9 cellular contexts compared by ENCODE assay signal in genomic region chr16:30429418-30429677, GRCh38. TPM values are rescaled to one million over a fixed set of nuclear protein-coding genes. Genes with fewer than 3 reads are reported as not detected.
DNase-seq lines count a peak whose midpoint lies in the region; ATAC-seq and TF ChIP-seq lines count a peak whose summit lies in the region.
"Had no signal": no experiment of that assay in that cellular context is flagged by ENCODE, and none has a peak within 500 bp of the region (broad histone marks: within the 10 kb centered on the region; RNA-seq: fewer than 3 reads in every experiment).

No MANE protein-coding gene starts in this region.

- H3K9ac ChIP-seq in duodenal mucosa (ENCODE audit: low read depth in 1 of 2, low read length in 2 of 2) (peak overlapping the region; percentile 81 to 85), neural progenitor cell (peak overlapping the region; percentile 30)

- H3K36me3 ChIP-seq in duodenal mucosa (ENCODE audit: control insufficient read depth in 1 of 2, insufficient read depth in 2 of 2, low read length in 2 of 2) (peaks cover 4 to 23% of the 10 kb centered on the region in 2 donors), neural progenitor cell (no peaks in the 10 kb centered on the region)

- H3K4me3 ChIP-seq in duodenal mucosa (ENCODE audit: low read depth in 1 of 2, low read length in 2 of 2), result peak overlapping the region; percentile 86 to 90
- peak overlapping the region; percentile 62 for H3K4me3 ChIP-seq in neural progenitor cell

- no peaks in the 10 kb centered on the region for H3K27me3 Mint-ChIP-seq in CD4-positive, alpha-beta T cell
- peaks cover 7% of the 10 kb centered on the region for H3K27me3 Mint-ChIP-seq in neural progenitor cell (ENCODE audit: insufficient read depth, low read depth)
- no peaks in the 10 kb centered on the region for H3K27me3 Mint-ChIP-seq in activated CD4-positive, alpha-beta memory T cell treated with anti-CD3 and anti-CD28 coated beads for 36 hours
- H3K27me3 Mint-ChIP-seq: T-cell had no signal

- no peak overlapping the region for H3K4me3 Mint-ChIP-seq in CD4-positive, alpha-beta T cell
- H3K4me3 Mint-ChIP-seq in neural progenitor cell, result no peak overlapping the region
- no peak overlapping the region for H3K4me3 Mint-ChIP-seq in activated CD4-positive, alpha-beta memory T cell treated with anti-CD3 and anti-CD28 coated beads for 36 hours
- H3K4me3 Mint-ChIP-seq: T-cell had no signal

- ATAC-seq in CD4-positive, alpha-beta T cell (ENCODE audit: poor library complexity), result no peak
- ATAC-seq in HG03571 (IDR thresholded peaks at IDR 0.05; ENCODE audit: unreplicated experiment) (peak; percentile 9), HG03025 (IDR thresholded peaks at IDR 0.05; ENCODE audit: low FRiP score, unreplicated experiment) (no peak)

- H2AFZ ChIP-seq in neural progenitor cell (replicated peaks), result peak overlapping the region; percentile 58

- no peak overlapping the region for H3K27ac Mint-ChIP-seq in CD4-positive, alpha-beta T cell
- H3K27ac Mint-ChIP-seq in neural progenitor cell, result no peak overlapping the region
- H3K27ac Mint-ChIP-seq in activated CD4-positive, alpha-beta memory T cell treated with anti-CD3 and anti-CD28 coated beads for 36 hours, result no peak overlapping the region
- H3K27ac Mint-ChIP-seq: T-cell had no signal

- CTCF ChIA-PET in CD4-positive, alpha-beta T cell (lab: Charles Lee), result interaction anchor here (0.6 to 2.4 kb wide), 43 partner anchors 9 to 338 kb away, joined by 3 to 28 read pairs (median 6); partner anchors contain the start of genes ITGAL, SEPHS2, SEPTIN1 and SRCAP
- CTCF ChIA-PET in activated CD4-positive, alpha-beta memory T cell treated with anti-CD3 and anti-CD28 coated beads for 36 hours (lab: Charles Lee), result interaction anchor here (0.5 to 3.9 kb wide), 62 partner anchors 10 to 605 kb away, joined by 3 to 52 read pairs (median 7); partner anchors contain the start of genes CD2BP2, FBRS, ITGAL and PRR14

- no peaks in the 10 kb centered on the region for H3K27me3 ChIP-seq in CD4-positive, alpha-beta T cell (ENCODE audit: control insufficient read depth, insufficient read depth, low read length)
- no peaks in the 10 kb centered on the region for H3K27me3 ChIP-seq in duodenal mucosa (ENCODE audit: control insufficient read depth in 1 of 2, insufficient read depth in 2 of 2, low read length in 2 of 2)
- peaks cover 7% of the 10 kb centered on the region for H3K27me3 ChIP-seq in neural progenitor cell

- no peaks in the 10 kb centered on the region for H3K9me3 Mint-ChIP-seq in CD4-positive, alpha-beta T cell
- no peaks in the 10 kb centered on the region for H3K9me3 Mint-ChIP-seq in neural progenitor cell
- no peaks in the 10 kb centered on the region for H3K9me3 Mint-ChIP-seq in activated CD4-positive, alpha-beta memory T cell treated with anti-CD3 and anti-CD28 coated beads for 36 hours
- H3K9me3 Mint-ChIP-seq: T-cell had no signal

- H3K9me3 ChIP-seq in CD4-positive, alpha-beta T cell (ENCODE audit: control insufficient read depth, low read length), result no peaks in the 10 kb centered on the region
- no peaks in the 10 kb centered on the region for H3K9me3 ChIP-seq in duodenal mucosa (ENCODE audit: control insufficient read depth in 1 of 2, low read length in 2 of 2)
- H3K9me3 ChIP-seq in neural progenitor cell (ENCODE audit: low read depth), result no peaks in the 10 kb centered on the region

- peak overlapping the region; percentile 89 for H3K4me2 ChIP-seq in neural progenitor cell

- TF ChIP-seq CTCF in CD4-positive, alpha-beta T cell (IDR thresholded peaks at IDR 0.05), result no peak
- no peak for TF ChIP-seq CTCF in neural progenitor cell (IDR thresholded peaks at IDR 0.05)

- no peak for DNase-seq in CD4-positive, alpha-beta T cell
- no peak for DNase-seq in neural progenitor cell (ENCODE audit: low spot score)
- no peak for DNase-seq in COLO829 (ENCODE audit: low spot score)
- no peak for DNase-seq in activated naive CD4-positive, alpha-beta T cell treated with Interleukin-2 at 50 U/mL for 16 hours
- DNase-seq in activated CD4-positive, alpha-beta memory T cell treated with anti-CD3 and anti-CD28 coated beads for 36 hours, result no peak

- peak overlapping the region; percentile 67 for H3K27ac ChIP-seq in CD4-positive, alpha-beta T cell (ENCODE audit: low read depth, low read length)
- H3K27ac ChIP-seq in duodenal mucosa (ENCODE audit: low read depth, low read length) (no peak overlapping the region), neural progenitor cell (no peak overlapping the region)

- intact Hi-C loops in CD4-positive, alpha-beta T cell (cut with DNase I, micrococcal nuclease), result loop anchor here in 1 of 2 experiments (1.0 to 10.0 kb wide), 2 partner anchors 46 to 265 kb away; partner anchors contain the start of gene SRCAP
- intact Hi-C loops in activated CD4-positive, alpha-beta memory T cell treated with anti-CD3 and anti-CD28 coated beads for 36 hours (cut with micrococcal nuclease), result no loop called here

- no peaks in the 10 kb centered on the region for H4K20me1 ChIP-seq in neural progenitor cell (ENCODE audit: low read depth)

- POLR2A ChIA-PET in CD4-positive, alpha-beta T cell (lab: Charles Lee), result interaction anchor here (0.6 to 2.9 kb wide), 47 partner anchors 8 to 753 kb away, joined by 3 to 119 read pairs (median 6); partner anchors contain the start of genes ALDOA, CD2BP2, CORO1A and FBRS
- POLR2A ChIA-PET in activated CD4-positive, alpha-beta memory T cell treated with anti-CD3 and anti-CD28 coated beads for 36 hours (lab: Charles Lee), result interaction anchor here (0.8 to 2.5 kb wide), 22 partner anchors 9 to 246 kb away, joined by 3 to 26 read pairs (median 4); partner anchors contain the start of genes CORO1A, FBRS, ITGAL and ZNF689

- H3F3A ChIP-seq in neural progenitor cell (ENCODE audit: low read depth), result peaks cover 15% of the 10 kb centered on the region

- H3K79me2 ChIP-seq in neural progenitor cell (ENCODE audit: low read depth), result peaks cover 31% of the 10 kb centered on the region

- H3K4me1 ChIP-seq in duodenal mucosa (ENCODE audit: control insufficient read depth in 1 of 2, insufficient read depth in 2 of 2, low read length in 2 of 2) (peaks cover 16 to 18% of the 10 kb centered on the region in 2 donors), neural progenitor cell (peaks cover 12% of the 10 kb centered on the region)

- peaks cover 23% of the 10 kb centered on the region for H3K36me3 Mint-ChIP-seq in CD4-positive, alpha-beta T cell (ENCODE audit: low read depth)
- H3K36me3 Mint-ChIP-seq in neural progenitor cell, result peaks cover 13% of the 10 kb centered on the region
- peaks cover 24% of the 10 kb centered on the region for H3K36me3 Mint-ChIP-seq in activated CD4-positive, alpha-beta memory T cell treated with anti-CD3 and anti-CD28 coated beads for 36 hours

- H3K4me1 Mint-ChIP-seq in CD4-positive, alpha-beta T cell (ENCODE audit: low read depth), result peaks cover 17% of the 10 kb centered on the region
- H3K4me1 Mint-ChIP-seq in neural progenitor cell, result peaks cover 5% of the 10 kb centered on the region
- peaks cover 32% of the 10 kb centered on the region for H3K4me1 Mint-ChIP-seq in activated CD4-positive, alpha-beta memory T cell treated with anti-CD3 and anti-CD28 coated beads for 36 hours (ENCODE audit: low read depth)

RNA-seq across cellular contexts. Expression of gene DCTPP1, which starts 0.5 kb away (rescaled TPM):
- total RNA-seq in CD4-positive, alpha-beta T cell, result 1 to 10 TPM; 5.4 to 6.5 TPM
- 30.4 and 47.9 TPM in 2 replicates for total RNA-seq in neural progenitor cell (ENCODE audit: low replicate concordance)
- total RNA-seq in activated CD4-positive, alpha-beta memory T cell treated with anti-CD3 and anti-CD28 coated beads for 36 hours, result 10 to 100 TPM; 87.5 to 96.6 TPM

RNA-seq across cellular contexts. Expression of gene SEPHS2, which starts 16.3 kb away (rescaled TPM):
- total RNA-seq in CD4-positive, alpha-beta T cell, result 10 to 100 TPM; 25.4 to 25.9 TPM
- 9.0 and 13.9 TPM in 2 replicates for total RNA-seq in neural progenitor cell (ENCODE audit: low replicate concordance)
- total RNA-seq in activated CD4-positive, alpha-beta memory T cell treated with anti-CD3 and anti-CD28 coated beads for 36 hours, result 10 to 100 TPM; 61.4 to 61.7 TPM

RNA-seq across cellular contexts. Expression of gene ZNF771, which starts 21.9 kb away (rescaled TPM):
- 1 to 10 TPM in 1 of 2 experiments, under 1 TPM in 1; 0.80 to 1.2 TPM for total RNA-seq in CD4-positive, alpha-beta T cell
- total RNA-seq in neural progenitor cell (ENCODE audit: low replicate concordance), result 6.0 and 17.7 TPM in 2 replicates
- 1 to 10 TPM; 5.4 to 5.7 TPM for total RNA-seq in activated CD4-positive, alpha-beta memory T cell treated with anti-CD3 and anti-CD28 coated beads for 36 hours

RNA-seq across cellular contexts. Expression of gene ZNF48, which starts 34.1 kb away (rescaled TPM):
- 1 to 10 TPM; 3.4 to 3.5 TPM for total RNA-seq in CD4-positive, alpha-beta T cell
- 39.3 and 41.8 TPM in 2 replicates for total RNA-seq in neural progenitor cell (ENCODE audit: low replicate concordance)
- 10 to 100 TPM; 13.1 to 13.6 TPM for total RNA-seq in activated CD4-positive, alpha-beta memory T cell treated with anti-CD3 and anti-CD28 coated beads for 36 hours

RNA-seq across cellular contexts. Expression of gene ITGAL, which starts 43.2 kb away (rescaled TPM):
- total RNA-seq in CD4-positive, alpha-beta T cell, result 100 to 1,000 TPM; 186 to 187 TPM
- not detected in 2 replicates for total RNA-seq in neural progenitor cell (ENCODE audit: low replicate concordance)
- total RNA-seq in activated CD4-positive, alpha-beta memory T cell treated with anti-CD3 and anti-CD28 coated beads for 36 hours, result 100 to 1,000 TPM; 218 to 226 TPM
